Comparison of ENCODE assay signal across 9 cellular contexts in the genomic region with DNA sequence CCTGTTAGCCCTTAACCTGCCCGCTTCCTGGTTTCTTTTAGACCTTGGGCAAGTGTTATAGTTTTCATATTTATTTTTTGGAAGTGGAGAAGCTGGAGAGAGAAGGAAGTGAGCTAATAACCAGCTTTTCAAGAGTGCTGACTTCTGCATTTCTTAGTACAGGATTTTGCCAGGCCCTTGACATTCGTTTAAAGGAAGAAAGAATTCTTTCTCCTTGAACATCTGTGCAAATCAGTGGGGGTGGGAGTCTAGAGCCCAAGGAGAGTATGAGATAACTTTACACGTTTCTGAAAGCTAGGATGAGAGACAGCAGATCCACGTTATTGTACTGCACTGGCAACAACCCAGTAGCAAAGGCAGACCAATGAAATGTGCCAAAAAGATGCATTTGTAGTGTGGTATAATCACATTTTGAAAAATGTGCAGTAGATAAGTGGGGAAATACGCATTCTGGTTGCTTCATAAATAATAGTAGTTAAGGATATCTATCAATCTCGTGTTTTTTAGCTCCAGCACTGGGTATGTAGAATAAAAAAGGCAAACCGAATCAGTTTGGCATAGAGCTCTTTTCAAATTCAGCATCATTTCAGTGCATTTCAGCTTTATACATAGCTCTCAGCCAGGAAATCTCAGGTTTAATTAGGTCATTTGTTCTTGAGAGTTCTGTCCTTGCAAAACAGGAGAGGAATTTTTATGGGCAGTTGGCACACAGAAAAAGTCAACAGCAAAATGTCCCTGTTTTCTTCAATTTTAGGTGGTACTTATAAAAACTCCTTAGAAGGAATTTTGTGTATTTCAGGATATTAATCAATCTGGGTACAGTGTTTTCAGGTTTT. TPM values are rescaled to one million over a fixed set of nuclear protein-coding genes. Genes with fewer than 3 reads are reported as not detected.
DNase-seq lines count a peak whose midpoint lies in the region; ATAC-seq and TF ChIP-seq lines count a peak whose summit lies in the region.
"Had no signal": no experiment of that assay in that cellular context is flagged by ENCODE, and none has a peak within 500 bp of the region (broad histone marks: within the 10 kb centered on the region; RNA-seq: fewer than 3 reads in every experiment).

No MANE protein-coding gene starts in this region.

- H3K9me3 Mint-ChIP-seq in activated T-helper 2 cell treated with anti-CD3 and anti-CD28 coated beads, Interferon-gamma antibody, Interleukin-2, Interleukin-4, amounts not matched to agents 10 μg/mL and 5 μg/mL and 100 μg/mL, durations not matched to agents 14 hours and 24 hours and 36 hours: no peaks in the 10 kb centered on the region

- H3K36me3 ChIP-seq in colonic mucosa: no peaks in the 10 kb centered on the region
- H3K36me3 ChIP-seq in left lung: peaks cover 0 to 9% of the 10 kb centered on the region in 2 donors

- peak; percentile 13 for DNase-seq in HuH-7 (ENCODE audit: low spot score)
- DNase-seq in colonic mucosa: no peak
- no peak for DNase-seq in left lung
- peak; percentile 49 for DNase-seq in superior temporal gyrus (ENCODE audit: extremely low spot score)
- DNase-seq in LoVo (ENCODE audit: low spot score): no peak
- DNase-seq in activated T-helper 2 cell treated with anti-CD3 and anti-CD28 coated beads, Interferon-gamma antibody, Interleukin-2, Interleukin-4, amounts not matched to agents 10 μg/mL and 5 μg/mL and 100 μg/mL, durations not matched to agents 14 hours and 24 hours and 36 hours (ENCODE audit: low spot score): no peak
- DNase-seq in ACHN: no peak
- DNase-seq: GDM1 had no signal

- TF ChIP-seq CTCF in colonic mucosa (IDR thresholded peaks at IDR 0.05): no peak
- no peak for TF ChIP-seq CTCF in left lung (IDR thresholded peaks at IDR 0.05)

- no peaks in the 10 kb centered on the region for H3K4me1 Mint-ChIP-seq in activated T-helper 2 cell treated with anti-CD3 and anti-CD28 coated beads, Interferon-gamma antibody, Interleukin-2, Interleukin-4, amounts not matched to agents 10 μg/mL and 5 μg/mL and 100 μg/mL, durations not matched to agents 14 hours and 24 hours and 36 hours (ENCODE audit: low read depth)

- H3K27ac ChIP-seq in colonic mucosa (peak overlapping the region; percentile 47), left lung (peak overlapping the region; percentile 74 to 82)

- H3K4me1 ChIP-seq in colonic mucosa: peaks cover 8% of the 10 kb centered on the region
- peaks cover 20 to 30% of the 10 kb centered on the region in 2 donors for H3K4me1 ChIP-seq in left lung

- no peak overlapping the region for H3K4me3 ChIP-seq in colonic mucosa
- H3K4me3 ChIP-seq in left lung: no peak overlapping the region

- H3K27me3 ChIP-seq in colonic mucosa (no peaks in the 10 kb centered on the region), left lung (no peaks in the 10 kb centered on the region)

- H3K36me3 Mint-ChIP-seq in activated T-helper 2 cell treated with anti-CD3 and anti-CD28 coated beads, Interferon-gamma antibody, Interleukin-2, Interleukin-4, amounts not matched to agents 10 μg/mL and 5 μg/mL and 100 μg/mL, durations not matched to agents 14 hours and 24 hours and 36 hours (ENCODE audit: low read depth): no peaks in the 10 kb centered on the region

- H3K27ac Mint-ChIP-seq in activated T-helper 2 cell treated with anti-CD3 and anti-CD28 coated beads, Interferon-gamma antibody, Interleukin-2, Interleukin-4, amounts not matched to agents 10 μg/mL and 5 μg/mL and 100 μg/mL, durations not matched to agents 14 hours and 24 hours and 36 hours: no peak overlapping the region

- no peak overlapping the region for H3K4me3 Mint-ChIP-seq in activated T-helper 2 cell treated with anti-CD3 and anti-CD28 coated beads, Interferon-gamma antibody, Interleukin-2, Interleukin-4, amounts not matched to agents 10 μg/mL and 5 μg/mL and 100 μg/mL, durations not matched to agents 14 hours and 24 hours and 36 hours (ENCODE audit: low read depth)

- intact Hi-C loops in colonic mucosa (cut with DNase I) (no loop called here), left lung (cut with DNase I) (no loop called here)
- intact Hi-C loops in activated T-helper 2 cell treated with anti-CD3 and anti-CD28 coated beads, Interferon-gamma antibody, Interleukin-2, Interleukin-4, amounts not matched to agents 10 μg/mL and 5 μg/mL and 100 μg/mL, durations not matched to agents 14 hours and 24 hours and 36 hours (cut with micrococcal nuclease): no loop called here

- H3K9me3 ChIP-seq in colonic mucosa (no peaks in the 10 kb centered on the region), left lung (no peaks in the 10 kb centered on the region)

- ATAC-seq in left lung: peak; percentile 73
- no peak for ATAC-seq in GM21723 (IDR thresholded peaks at IDR 0.05; ENCODE audit: unreplicated experiment)

- in situ Hi-C loops in ACHN (cut with HindIII; ENCODE audit: low pct_ligation_motif_present, low pct_unique_long_range_greater_than_20kb, low sequenced_read_pairs): no loop called here

- no peaks in the 10 kb centered on the region for H3K27me3 Mint-ChIP-seq in activated T-helper 2 cell treated with anti-CD3 and anti-CD28 coated beads, Interferon-gamma antibody, Interleukin-2, Interleukin-4, amounts not matched to agents 10 μg/mL and 5 μg/mL and 100 μg/mL, durations not matched to agents 14 hours and 24 hours and 36 hours (ENCODE audit: low read depth)

- H3K9ac ChIP-seq in colonic mucosa (ENCODE audit: low read depth in 2 of 2, low read length in 2 of 2): peak overlapping the region in 1 of 2 donors; percentile 23

RNA-seq across cellular contexts. Expression of a gene that starts 4.3 kb away (rescaled TPM):
- not detected for total RNA-seq in colonic mucosa
- total RNA-seq in left lung: not detected
- not detected in 2 replicates for total RNA-seq in activated T-helper 2 cell treated with anti-CD3 and anti-CD28 coated beads, Interferon-gamma antibody, Interleukin-2, Interleukin-4, amounts not matched to agents 10 μg/mL and 5 μg/mL and 100 μg/mL, durations not matched to agents 14 hours and 24 hours and 36 hours

RNA-seq across cellular contexts. Expression of a gene that starts 29.9 kb away (rescaled TPM):
- total RNA-seq in colonic mucosa: 10 to 100 TPM; 39.1 to 53.5 TPM
- 100 to 1,000 TPM in 1 of 2 donors, 10 to 100 TPM in 1; 78.9 to 124 TPM for total RNA-seq in left lung
- 0.55 and 0.89 TPM in 2 replicates for total RNA-seq in activated T-helper 2 cell treated with anti-CD3 and anti-CD28 coated beads, Interferon-gamma antibody, Interleukin-2, Interleukin-4, amounts not matched to agents 10 μg/mL and 5 μg/mL and 100 μg/mL, durations not matched to agents 14 hours and 24 hours and 36 hours

Comparison
In these comparisons a context has a peak if more than half of its experiments do, and no peak if none do; other contexts are left out.
1. DNase-seq: peak in HuH-7 (single experiment) and superior temporal gyrus (single experiment); none in colonic mucosa (single experiment), left lung (0 of 2), LoVo (single experiment), activated T-helper 2 cell treated with anti-CD3 and anti-CD28 coated beads, Interferon-gamma antibody, Interleukin-2, Interleukin-4, amounts not matched to agents 10 μg/mL and 5 μg/mL and 100 μg/mL, durations not matched to agents 14 hours and 24 hours and 36 hours (single experiment) and ACHN (single experiment).
2. RNA of a gene that starts 29.9 kb away (total RNA-seq): 78.9 to 124 TPM in left lung and 39.1 to 53.5 TPM in colonic mucosa; 0.55 to 0.89 TPM in activated T-helper 2 cell treated with anti-CD3 and anti-CD28 coated beads, Interferon-gamma antibody, Interleukin-2, Interleukin-4, amounts not matched to agents 10 μg/mL and 5 μg/mL and 100 μg/mL, durations not matched to agents 14 hours and 24 hours and 36 hours; every median in the first group is over 10 times any median in the second.